ENCODE assay signal across 22 cellular contexts in genomic region chr16:29913514-29913913, GRCh38. TPM values are rescaled to one million over a fixed set of nuclear protein-coding genes. Genes with fewer than 3 reads are reported as not detected.
"Had no signal": no experiment of that assay in that cellular context is flagged by ENCODE, and none has a peak within 500 bp of the region (broad histone marks: within the 10 kb centered on the region; RNA-seq: fewer than 3 reads in every experiment).

No MANE protein-coding gene starts in this region.

- H3K4me2 ChIP-seq: hepatocyte, neural progenitor cell had no signal

- DNase-seq: islet precursor cell; left ventricle myocardium inferior; mesendoderm; naive B cell; natural killer cell; nephron progenitor cell; stimulated activated CD4-positive, alpha-beta T cell treated with anti-CD3 and anti-CD28 coated beads, Interleukin-4, amount 100 ng/mL, for 24 hours; stimulated activated naive CD4-positive, alpha-beta T cell had no signal

- H3K9ac ChIP-seq: neural progenitor cell had no signal

- H2AFZ ChIP-seq: hepatocyte, neural progenitor cell had no signal

- H3K4me1 ChIP-seq: left ventricle myocardium inferior, neural progenitor cell, right atrium auricular region, suprapubic skin, tibial artery, vagina had no signal

- H3K9me3 ChIP-seq: left ventricle myocardium inferior, ovary, right atrium auricular region, suprapubic skin, thoracic aorta, tibial artery, vagina had no signal

- H3K27me3 ChIP-seq: hepatocyte, neural progenitor cell, ovary, right atrium auricular region, suprapubic skin, tibial artery, vagina had no signal

- H3K79me2 ChIP-seq: hepatocyte had no signal

- H3K27ac ChIP-seq: hepatocyte, left ventricle myocardium inferior, neural progenitor cell, ovary, right atrium auricular region, skin epidermis, suprapubic skin, thoracic aorta, tibial artery, vagina had no signal

- H3K4me3 ChIP-seq: hepatocyte, left ventricle myocardium inferior, lung, neural progenitor cell, ovary, right atrium auricular region, skin epidermis, suprapubic skin, thoracic aorta, tibial artery, vagina had no signal

- ATAC-seq: natural killer cell; sciatic nerve; stimulated activated effector memory CD8-positive, alpha-beta T cell treated with anti-CD3 and anti-CD28 coated beads, Interleukin-12 subunit alpha, Interleukin-12 subunit beta, amount 100 ng/mL, for 72 hours had no signal

- H3K36me3 ChIP-seq: ovary, right atrium auricular region, vagina had no signal

RNA-seq across cellular contexts. Expression of gene ASPHD1, which starts 13.2 kb away (rescaled TPM):
- total RNA-seq: left ventricle myocardium inferior, lower leg skin, mononuclear cell, natural killer cell, vagina had no signal
